10 cellular contexts compared by ENCODE assay signal in genomic region chr17:55825213-55825612, GRCh38.
DNase-seq lines count a peak whose midpoint lies in the region; ATAC-seq and TF ChIP-seq lines count a peak whose summit lies in the region.
"Had no signal": no experiment of that assay in that cellular context is flagged by ENCODE, and none has a peak within 500 bp of the region (broad histone marks: within the 10 kb centered on the region; RNA-seq: fewer than 3 reads in every experiment).

No MANE protein-coding gene starts in this region.

- no peaks in the 10 kb centered on the region; the same call in 1 of the 2 replicates for H3K9me3 Mint-ChIP-seq in HFFc6

- no peaks in the 10 kb centered on the region for H3K27me3 ChIP-seq in GM06990 (replicated peaks; ENCODE audit: control insufficient read depth, insufficient read depth, low read length)
- H3K27me3 ChIP-seq in RWPE2 (ENCODE audit: insufficient read depth, poor library complexity, severe bottlenecking), result peaks cover 10% of the 10 kb centered on the region
- H3K27me3 ChIP-seq in ovary, result no peaks in the 10 kb centered on the region

- H3K4me3 Mint-ChIP-seq in HFFc6, result no peak overlapping the region
- H3K4me3 Mint-ChIP-seq: brain had no signal

- H3K4me3 ChIP-seq in GM06990 (replicated peaks; ENCODE audit: low read depth, low read length), result no peak overlapping the region
- H3K4me3 ChIP-seq in RWPE2 (ENCODE audit: severe bottlenecking), result no peak overlapping the region
- H3K4me3 ChIP-seq in ovary, result no peak overlapping the region

- no peaks in the 10 kb centered on the region for H3K36me3 ChIP-seq in GM06990 (ENCODE audit: control insufficient read depth, insufficient read depth, low read length)
- no peaks in the 10 kb centered on the region for H3K36me3 ChIP-seq in RWPE2 (ENCODE audit: low read depth)
- H3K36me3 ChIP-seq in ovary, result no peaks in the 10 kb centered on the region

- intact Hi-C loops in ovary (cut with DNase I), result loop anchor here in 1 of 4 donors (10.0 kb wide), 1 partner anchor 70 kb away; no protein-coding TSS in a partner anchor

- H3K27ac ChIP-seq in RWPE2 (ENCODE audit: poor library complexity, severe bottlenecking), result no peak overlapping the region
- H3K27ac ChIP-seq in ovary, result no peak overlapping the region

- H3K4me1 ChIP-seq in RWPE2 (ENCODE audit: insufficient read depth, poor library complexity, severe bottlenecking) (no peaks in the 10 kb centered on the region), ovary (ENCODE audit: insufficient read depth) (no peaks in the 10 kb centered on the region)

- no peaks in the 10 kb centered on the region for H3K9me3 ChIP-seq in RWPE2 (ENCODE audit: severe bottlenecking)
- H3K9me3 ChIP-seq in ovary, result no peaks in the 10 kb centered on the region

- 57 to 75% (median 65%) methylated on average over 2 of the region's 2 CpGs for WGBS in ovary, 3 donors

- no peak for DNase-seq in GM06990 (ENCODE audit: extremely low read depth, insufficient read length)
- no peak for DNase-seq in HFFc6
- no peak for DNase-seq in RWPE2 (ENCODE audit: low spot score)
- peak; percentile 63 for DNase-seq in left kidney (ENCODE audit: low read depth, low spot score)
- DNase-seq in putamen (ENCODE audit: low spot score), result no peak
- DNase-seq in ovary, result no peak
- DNase-seq: occipital lobe had no signal

- TF ChIP-seq EP300 in ovary (IDR thresholded peaks at IDR 0.05), result no peak

- no peaks in the 10 kb centered on the region for H3K4me1 Mint-ChIP-seq in HFFc6 (ENCODE audit: low read depth)

- ATAC-seq in RWPE2 (ENCODE audit: low read depth) (peak; percentile 50; the same call in 1 of the 3 replicates), GM21526 (IDR thresholded peaks at IDR 0.05; ENCODE audit: low FRiP score, unreplicated experiment) (no peak), HG02678 (IDR thresholded peaks at IDR 0.05; ENCODE audit: unreplicated experiment) (no peak)

- H3K36me3 Mint-ChIP-seq in HFFc6 (ENCODE audit: low read depth), result no peaks in the 10 kb centered on the region
- H3K36me3 Mint-ChIP-seq: brain had no signal

- peaks cover 8% of the 10 kb centered on the region for H3K27me3 Mint-ChIP-seq in HFFc6 (ENCODE audit: insufficient read depth)
- H3K27me3 Mint-ChIP-seq: brain had no signal

- TF ChIP-seq CTCF in GM06990 (IDR thresholded peaks at IDR 0.05; ENCODE audit: insufficient read depth, low read length, poor library complexity, severe bottlenecking), result peak; percentile 34
- TF ChIP-seq CTCF in HFFc6 (IDR thresholded peaks at IDR 0.05), result peak; percentile 16; the same call in 1 of the 2 replicates
- TF ChIP-seq CTCF in RWPE2 (IDR thresholded peaks at IDR 0.05; ENCODE audit: poor library complexity, severe bottlenecking), result peak; percentile 48
- no peak for TF ChIP-seq CTCF in ovary (IDR thresholded peaks at IDR 0.05)

- no peak for TF ChIP-seq POLR2A in ovary (IDR thresholded peaks at IDR 0.05)

- no peak overlapping the region for H3K27ac Mint-ChIP-seq in HFFc6
- H3K27ac Mint-ChIP-seq: brain had no signal

Comparison
In these comparisons a context has a peak if more than half of its experiments do, and no peak if none do; other contexts are left out.
1. CTCF ChIP-seq: peak in GM06990 (single experiment), HFFc6 (single experiment) and RWPE2 (single experiment); none in ovary (0 of 3).